8 cellular contexts compared by ENCODE assay signal in the genomic region with DNA sequence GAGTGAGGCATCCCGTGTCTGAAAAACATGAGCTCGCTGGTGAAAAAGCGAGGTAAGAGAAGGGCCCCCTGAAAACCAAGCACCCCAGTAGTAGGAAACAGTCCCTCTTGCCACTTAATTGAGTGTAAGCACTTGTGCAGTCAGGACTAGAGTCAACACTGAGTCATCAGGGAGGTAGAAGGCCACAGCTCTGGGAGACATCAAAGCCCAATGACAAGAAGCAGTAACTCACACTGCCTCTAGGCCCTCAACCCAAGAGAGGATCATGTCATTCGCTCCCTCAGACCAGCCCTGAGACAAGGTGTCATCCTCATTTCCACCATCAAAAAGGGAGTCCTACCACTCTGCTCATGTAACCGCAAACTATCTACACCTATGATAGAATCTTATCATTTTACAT. TPM values are rescaled to one million over a fixed set of nuclear protein-coding genes. Genes with fewer than 3 reads are reported as not detected.
DNase-seq lines count a peak whose midpoint lies in the region; ATAC-seq and TF ChIP-seq lines count a peak whose summit lies in the region.

No MANE protein-coding gene starts in this region.

- peak overlapping the region; percentile 28 to 79 for H3K27ac Mint-ChIP-seq in natural killer cell treated with Interleukin-12 subunit alpha and Interleukin-12 subunit beta and Interleukin-15 and Interleukin-18, amount 100 ng/mL, for 72 hours
- no peak overlapping the region for H3K27ac Mint-ChIP-seq in natural killer cell
- H3K27ac Mint-ChIP-seq in activated CD4-positive, alpha-beta memory T cell treated with anti-CD3 and anti-CD28 coated beads, Interleukin-2, amount 10 ng/mL, durations not matched to agents 7 days and 5 days, result peak overlapping the region; percentile 74

- TF ChIP-seq POLR2A in vagina (IDR thresholded peaks at IDR 0.05), result no peak

- no peaks in the 10 kb centered on the region for H3K36me3 Mint-ChIP-seq in natural killer cell treated with Interleukin-12 subunit alpha and Interleukin-12 subunit beta and Interleukin-15 and Interleukin-18, amount 100 ng/mL, for 72 hours
- H3K36me3 Mint-ChIP-seq in natural killer cell, result no peaks in the 10 kb centered on the region
- H3K36me3 Mint-ChIP-seq in activated CD4-positive, alpha-beta memory T cell treated with anti-CD3 and anti-CD28 coated beads, Interleukin-2, amount 10 ng/mL, durations not matched to agents 7 days and 5 days (ENCODE audit: low read depth), result peaks cover 4% of the 10 kb centered on the region

- DNase-seq in natural killer cell treated with Interleukin-12 subunit alpha and Interleukin-12 subunit beta and Interleukin-15 and Interleukin-18, amount 100 ng/mL, for 72 hours (ENCODE audit: low spot score), result no peak
- DNase-seq in natural killer cell, result no peak
- peak; percentile 61 for DNase-seq in activated CD4-positive, alpha-beta memory T cell treated with anti-CD3 and anti-CD28 coated beads, Interleukin-2, amount 10 ng/mL, durations not matched to agents 7 days and 5 days
- DNase-seq in iris pigment epithelial cell (ENCODE audit: low read depth), result peak; percentile 79
- DNase-seq in vagina (ENCODE audit: extremely low spot score in 2 of 2), result no peak
- DNase-seq in NCI-H1105 (lab: John Stamatoyannopoulos, UW), result no peak
- DNase-seq in left ventricle myocardium superior, result no peak

- peak overlapping the region; percentile 76 for H3K4me3 Mint-ChIP-seq in natural killer cell treated with Interleukin-12 subunit alpha and Interleukin-12 subunit beta and Interleukin-15 and Interleukin-18, amount 100 ng/mL, for 72 hours
- H3K4me3 Mint-ChIP-seq in natural killer cell, result no peak overlapping the region
- no peak overlapping the region for H3K4me3 Mint-ChIP-seq in activated CD4-positive, alpha-beta memory T cell treated with anti-CD3 and anti-CD28 coated beads, Interleukin-2, amount 10 ng/mL, durations not matched to agents 7 days and 5 days

- H3K27me3 Mint-ChIP-seq in natural killer cell treated with Interleukin-12 subunit alpha and Interleukin-12 subunit beta and Interleukin-15 and Interleukin-18, amount 100 ng/mL, for 72 hours, result no peaks in the 10 kb centered on the region
- no peaks in the 10 kb centered on the region for H3K27me3 Mint-ChIP-seq in natural killer cell (ENCODE audit: low read depth in 2 of 2)
- H3K27me3 Mint-ChIP-seq in activated CD4-positive, alpha-beta memory T cell treated with anti-CD3 and anti-CD28 coated beads, Interleukin-2, amount 10 ng/mL, durations not matched to agents 7 days and 5 days, result peaks cover 2% of the 10 kb centered on the region

- peaks cover 52% of the 10 kb centered on the region for H3K4me1 ChIP-seq in vagina

- intact Hi-C loops in natural killer cell (cut with micrococcal nuclease) (no loop called here), vagina (cut with DNase I) (no loop called here), left ventricle myocardium superior (cut with micrococcal nuclease) (no loop called here)

- H3K27ac ChIP-seq in vagina, result peak overlapping the region; percentile 82

- no peaks in the 10 kb centered on the region for H3K9me3 ChIP-seq in vagina

- H3K27me3 ChIP-seq in vagina, result no peaks in the 10 kb centered on the region

- ATAC-seq in natural killer cell treated with Interleukin-12 subunit alpha and Interleukin-12 subunit beta and Interleukin-15 and Interleukin-18, amount 100 ng/mL, for 72 hours, result peak; percentile 67 to 91
- ATAC-seq in natural killer cell, result no peak
- ATAC-seq in left ventricle myocardium superior, result no peak
- no peak for ATAC-seq in HG03521 (IDR thresholded peaks at IDR 0.05; ENCODE audit: unreplicated experiment)

- no peak overlapping the region for H3K4me3 ChIP-seq in vagina

- POLR2A ChIA-PET in activated CD4-positive, alpha-beta memory T cell treated with anti-CD3 and anti-CD28 coated beads, Interleukin-2, amount 10 ng/mL, durations not matched to agents 7 days and 5 days (lab: Charles Lee), result interaction anchor here (1.5 to 4.1 kb wide), 4 partner anchors 13 to 155 kb away, joined by 4 to 29 read pairs (median 12); partner anchors contain the start of genes AHSA1, GSTZ1, POMT2 and SAMD15

- TF ChIP-seq CTCF in natural killer cell (IDR thresholded peaks at IDR 0.05) (no peak), vagina (IDR thresholded peaks at IDR 0.05) (no peak)

- CTCF ChIA-PET in activated CD4-positive, alpha-beta memory T cell treated with anti-CD3 and anti-CD28 coated beads, Interleukin-2, amount 10 ng/mL, durations not matched to agents 7 days and 5 days (lab: Charles Lee), result interaction anchor here (0.9 to 9.8 kb wide), 9 partner anchors 8 to 249 kb away, joined by 3 to 175 read pairs (median 6); partner anchors contain the start of genes GSTZ1, POMT2, SAMD15 and TMED8

- peaks cover 0 to 8% of the 10 kb centered on the region in 2 donors for H3K36me3 ChIP-seq in vagina

- H3K9me3 Mint-ChIP-seq in natural killer cell treated with Interleukin-12 subunit alpha and Interleukin-12 subunit beta and Interleukin-15 and Interleukin-18, amount 100 ng/mL, for 72 hours, result no peaks in the 10 kb centered on the region
- no peaks in the 10 kb centered on the region for H3K9me3 Mint-ChIP-seq in natural killer cell
- no peaks in the 10 kb centered on the region for H3K9me3 Mint-ChIP-seq in activated CD4-positive, alpha-beta memory T cell treated with anti-CD3 and anti-CD28 coated beads, Interleukin-2, amount 10 ng/mL, durations not matched to agents 7 days and 5 days

- peaks cover 5 to 16% of the 10 kb centered on the region in 2 donors for H3K4me1 Mint-ChIP-seq in natural killer cell treated with Interleukin-12 subunit alpha and Interleukin-12 subunit beta and Interleukin-15 and Interleukin-18, amount 100 ng/mL, for 72 hours (ENCODE audit: low read depth in 2 of 2)
- no peaks in the 10 kb centered on the region for H3K4me1 Mint-ChIP-seq in natural killer cell
- peaks cover 36% of the 10 kb centered on the region for H3K4me1 Mint-ChIP-seq in activated CD4-positive, alpha-beta memory T cell treated with anti-CD3 and anti-CD28 coated beads, Interleukin-2, amount 10 ng/mL, durations not matched to agents 7 days and 5 days

RNA-seq across cellular contexts. Expression of gene POMT2, which starts 17.8 kb away (rescaled TPM):
- total RNA-seq in natural killer cell treated with Interleukin-12 subunit alpha and Interleukin-12 subunit beta and Interleukin-15 and Interleukin-18, amount 100 ng/mL, for 72 hours, result 10 to 100 TPM; 16.1 to 33.1 TPM
- total RNA-seq in natural killer cell (10 to 100 TPM in 1 of 3 donors, 1 to 10 TPM in 2; 6.7 to 10.9 (median 8.6) TPM), vagina (33.1 TPM), left ventricle myocardium superior (17.5 TPM)
- total RNA-seq in activated CD4-positive, alpha-beta memory T cell treated with anti-CD3 and anti-CD28 coated beads, Interleukin-2, amount 10 ng/mL, durations not matched to agents 7 days and 5 days, result 10 to 100 TPM; 10.5 to 16.1 TPM

RNA-seq across cellular contexts. Expression of gene GSTZ1, which starts 17.9 kb away (rescaled TPM):
- 10 to 100 TPM in 1 of 2 donors, 1 to 10 TPM in 1; 6.5 to 11.6 TPM for total RNA-seq in natural killer cell treated with Interleukin-12 subunit alpha and Interleukin-12 subunit beta and Interleukin-15 and Interleukin-18, amount 100 ng/mL, for 72 hours
- 1 to 10 TPM; 3.0 to 5.6 (median 5.2) TPM for total RNA-seq in natural killer cell
- total RNA-seq in activated CD4-positive, alpha-beta memory T cell treated with anti-CD3 and anti-CD28 coated beads, Interleukin-2, amount 10 ng/mL, durations not matched to agents 7 days and 5 days, result 10 to 100 TPM; 18.1 to 18.4 TPM
- total RNA-seq in vagina, result 26.3 TPM
- total RNA-seq in left ventricle myocardium superior, result 13.5 TPM

RNA-seq across cellular contexts. Expression of gene NGB, which starts 31.9 kb away (rescaled TPM):
- total RNA-seq in natural killer cell treated with Interleukin-12 subunit alpha and Interleukin-12 subunit beta and Interleukin-15 and Interleukin-18, amount 100 ng/mL, for 72 hours, result not detected
- total RNA-seq in natural killer cell, result not detected
- total RNA-seq in activated CD4-positive, alpha-beta memory T cell treated with anti-CD3 and anti-CD28 coated beads, Interleukin-2, amount 10 ng/mL, durations not matched to agents 7 days and 5 days, result not detected
- 1.7 TPM for total RNA-seq in vagina
- not detected for total RNA-seq in left ventricle myocardium superior

Comparison
In these comparisons a context has a peak if more than half of its experiments do, and no peak if none do; other contexts are left out.
1. ATAC-seq: peak in natural killer cell treated with Interleukin-12 subunit alpha and Interleukin-12 subunit beta and Interleukin-15 and Interleukin-18, amount 100 ng/mL, for 72 hours (2 of 2); none in natural killer cell (0 of 3), left ventricle myocardium superior (single experiment) and HG03521 (single experiment).
2. H3K27ac Mint-ChIP-seq: peak in natural killer cell treated with Interleukin-12 subunit alpha and Interleukin-12 subunit beta and Interleukin-15 and Interleukin-18, amount 100 ng/mL, for 72 hours (2 of 2) and activated CD4-positive, alpha-beta memory T cell treated with anti-CD3 and anti-CD28 coated beads, Interleukin-2, amount 10 ng/mL, durations not matched to agents 7 days and 5 days (single experiment); none in natural killer cell (0 of 2).
3. DNase-seq: peak in activated CD4-positive, alpha-beta memory T cell treated with anti-CD3 and anti-CD28 coated beads, Interleukin-2, amount 10 ng/mL, durations not matched to agents 7 days and 5 days (single experiment) and iris pigment epithelial cell (single experiment); none in natural killer cell treated with Interleukin-12 subunit alpha and Interleukin-12 subunit beta and Interleukin-15 and Interleukin-18, amount 100 ng/mL, for 72 hours (single experiment), natural killer cell (single experiment), vagina (0 of 2), NCI-H1105 (single experiment) and left ventricle myocardium superior (single experiment).